ENCODE assay signal across 1 cellular context in genomic region chr16:57781349-57781740, GRCh38.
TF ChIP-seq lines count a peak whose summit lies in the region.

No MANE protein-coding gene starts in this region.

TF ChIP-seq in IMR-90, 13 proteins besides CTCF, POLR2A, EP300 and RAD21:
- TF ChIP-seq RCOR1 (IDR thresholded peaks at IDR 0.05; ENCODE audit: insufficient replicate concordance, low read length), result no peak
- TF ChIP-seq FOS (IDR thresholded peaks at IDR 0.05; ENCODE audit: low read depth, low read length), result no peak
- TF ChIP-seq BHLHE40 (IDR thresholded peaks at IDR 0.05; ENCODE audit: low read depth, low read length), result no peak
- no peak for TF ChIP-seq RFX5 (IDR thresholded peaks at IDR 0.05; ENCODE audit: low read depth, low read length)
- TF ChIP-seq ELK1 (IDR thresholded peaks at IDR 0.05; ENCODE audit: borderline replicate concordance, low read depth, low read length), result no peak
- no peak for TF ChIP-seq SMC3 (IDR thresholded peaks at IDR 0.05; ENCODE audit: low read depth, low read length)
- no peak for TF ChIP-seq MXI1 (IDR thresholded peaks at IDR 0.05; ENCODE audit: borderline replicate concordance, low read depth, low read length)
- no peak for TF ChIP-seq CEBPB (IDR thresholded peaks at IDR 0.05; ENCODE audit: low read depth, low read length)
- no peak for TF ChIP-seq CHD1 (IDR thresholded peaks at IDR 0.05; ENCODE audit: low read depth, low read length)
- TF ChIP-seq MAZ (IDR thresholded peaks at IDR 0.05; ENCODE audit: borderline replicate concordance, low read depth, low read length), result no peak
